Comparison of ENCODE assay signal across 1 cellular context in the genomic region with DNA sequence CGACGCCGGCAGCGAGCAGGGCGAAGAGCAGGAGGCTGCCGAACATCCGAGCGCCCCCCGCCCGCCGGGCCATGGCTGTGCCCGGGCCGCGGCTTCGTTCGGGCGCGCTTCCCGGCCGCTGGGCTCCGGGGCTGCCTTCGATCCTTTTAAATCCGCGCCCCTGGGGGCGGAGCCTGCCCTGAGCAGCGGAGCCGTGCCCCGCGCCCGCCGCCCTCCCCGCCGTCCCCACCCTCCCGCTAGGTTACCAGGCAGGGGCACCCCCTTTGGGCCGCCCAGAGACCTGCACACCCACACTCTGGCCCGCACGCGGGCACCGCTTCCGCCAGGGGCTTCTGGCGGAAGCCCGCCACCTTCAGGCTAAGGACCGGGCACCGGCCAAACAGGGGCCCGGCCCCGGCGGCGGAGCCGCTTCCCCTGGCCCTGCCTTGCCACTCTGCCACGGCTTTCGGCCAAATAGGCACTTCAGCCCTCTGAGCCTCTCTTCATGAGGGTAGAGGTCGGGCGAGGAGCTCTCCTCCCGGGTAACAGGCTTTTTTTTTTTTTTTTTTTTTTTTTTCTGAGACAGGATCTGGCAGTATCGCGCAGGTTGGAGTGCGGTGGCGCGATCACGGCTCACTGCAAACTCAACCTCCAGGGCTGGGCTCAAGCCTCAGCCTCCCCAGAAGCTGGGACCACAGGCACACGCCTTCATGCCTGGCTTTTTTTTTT.
TF ChIP-seq lines count a peak whose summit lies in the region.

A gene with protein sequence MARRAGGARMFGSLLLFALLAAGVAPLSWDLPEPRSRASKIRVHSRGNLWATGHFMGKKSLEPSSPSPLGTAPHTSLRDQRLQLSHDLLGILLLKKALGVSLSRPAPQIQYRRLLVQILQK (minus strand): TSS at position 120 of the 708 bp plus-strand sequence. CDS start 47 bp downstream, at position 73.

TF ChIP-seq in GM12878, 131 proteins besides CTCF, POLR2A, EP300 and RAD21 (continued from another document and continues in another):
- TF ChIP-seq, protein P1, sequence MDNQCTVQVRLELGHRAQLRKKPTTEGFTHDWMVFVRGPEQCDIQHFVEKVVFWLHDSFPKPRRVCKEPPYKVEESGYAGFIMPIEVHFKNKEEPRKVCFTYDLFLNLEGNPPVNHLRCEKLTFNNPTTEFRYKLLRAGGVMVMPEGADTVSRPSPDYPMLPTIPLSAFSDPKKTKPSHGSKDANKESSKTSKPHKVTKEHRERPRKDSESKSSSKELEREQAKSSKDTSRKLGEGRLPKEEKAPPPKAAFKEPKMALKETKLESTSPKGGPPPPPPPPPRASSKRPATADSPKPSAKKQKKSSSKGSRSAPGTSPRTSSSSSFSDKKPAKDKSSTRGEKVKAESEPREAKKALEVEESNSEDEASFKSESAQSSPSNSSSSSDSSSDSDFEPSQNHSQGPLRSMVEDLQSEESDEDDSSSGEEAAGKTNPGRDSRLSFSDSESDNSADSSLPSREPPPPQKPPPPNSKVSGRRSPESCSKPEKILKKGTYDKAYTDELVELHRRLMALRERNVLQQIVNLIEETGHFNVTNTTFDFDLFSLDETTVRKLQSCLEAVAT (IDR thresholded peaks at IDR 0.05) = peak; percentile 34; the same call in 1 of the 2 replicates
- peak in 1 of 2 experiments; percentile 40; a peak in 1 of 3 replicates for TF ChIP-seq EGR1 (IDR thresholded peaks at IDR 0.05; ENCODE audit: borderline replicate concordance in 1 of 2, low read depth in 2 of 2, low read length in 2 of 2)
- TF ChIP-seq BHLHE40 (IDR thresholded peaks at IDR 0.05; ENCODE audit: borderline replicate concordance in 1 of 2, low read depth in 2 of 2, low read length in 1 of 2) = peak; percentile 45 to 81; a peak in 3 of 4 replicates
- 0 out of 2 replicates have a peak, but pooled peaks have one; percentile 32 for TF ChIP-seq POLR2AphosphoS5 (IDR thresholded peaks at IDR 0.05; ENCODE audit: low read length)
- TF ChIP-seq STAT3 (IDR thresholded peaks at IDR 0.05; ENCODE audit: low read depth, low read length) = no peak
- peak; percentile 38; the same call in 1 of the 2 replicates for TF ChIP-seq TAF1 (IDR thresholded peaks at IDR 0.05; ENCODE audit: borderline replicate concordance, low read depth, low read length)
- no peak for TF ChIP-seq SREBF1 (IDR thresholded peaks at IDR 0.05; ENCODE audit: low read length)
- TF ChIP-seq SRF (IDR thresholded peaks at IDR 0.05; ENCODE audit: low read depth in 2 of 2, low read length in 2 of 2) = no peak
- no peak for TF ChIP-seq KLF5 (IDR thresholded peaks at IDR 0.05; ENCODE audit: partially characterized antibody)
- TF ChIP-seq, protein P2, sequence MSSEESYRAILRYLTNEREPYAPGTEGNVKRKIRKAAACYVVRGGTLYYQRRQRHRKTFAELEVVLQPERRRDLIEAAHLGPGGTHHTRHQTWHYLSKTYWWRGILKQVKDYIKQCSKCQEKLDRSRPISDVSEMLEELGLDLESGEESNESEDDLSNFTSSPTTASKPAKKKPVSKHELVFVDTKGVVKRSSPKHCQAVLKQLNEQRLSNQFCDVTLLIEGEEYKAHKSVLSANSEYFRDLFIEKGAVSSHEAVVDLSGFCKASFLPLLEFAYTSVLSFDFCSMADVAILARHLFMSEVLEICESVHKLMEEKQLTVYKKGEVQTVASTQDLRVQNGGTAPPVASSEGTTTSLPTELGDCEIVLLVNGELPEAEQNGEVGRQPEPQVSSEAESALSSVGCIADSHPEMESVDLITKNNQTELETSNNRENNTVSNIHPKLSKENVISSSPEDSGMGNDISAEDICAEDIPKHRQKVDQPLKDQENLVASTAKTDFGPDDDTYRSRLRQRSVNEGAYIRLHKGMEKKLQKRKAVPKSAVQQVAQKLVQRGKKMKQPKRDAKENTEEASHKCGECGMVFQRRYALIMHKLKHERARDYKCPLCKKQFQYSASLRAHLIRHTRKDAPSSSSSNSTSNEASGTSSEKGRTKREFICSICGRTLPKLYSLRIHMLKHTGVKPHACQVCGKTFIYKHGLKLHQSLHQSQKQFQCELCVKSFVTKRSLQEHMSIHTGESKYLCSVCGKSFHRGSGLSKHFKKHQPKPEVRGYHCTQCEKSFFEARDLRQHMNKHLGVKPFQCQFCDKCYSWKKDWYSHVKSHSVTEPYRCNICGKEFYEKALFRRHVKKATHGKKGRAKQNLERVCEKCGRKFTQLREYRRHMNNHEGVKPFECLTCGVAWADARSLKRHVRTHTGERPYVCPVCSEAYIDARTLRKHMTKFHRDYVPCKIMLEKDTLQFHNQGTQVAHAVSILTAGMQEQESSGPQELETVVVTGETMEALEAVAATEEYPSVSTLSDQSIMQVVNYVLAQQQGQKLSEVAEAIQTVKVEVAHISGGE (CRISPR knock-in tag; IDR thresholded peaks at IDR 0.05) = no peak
- TF ChIP-seq, protein P3, sequence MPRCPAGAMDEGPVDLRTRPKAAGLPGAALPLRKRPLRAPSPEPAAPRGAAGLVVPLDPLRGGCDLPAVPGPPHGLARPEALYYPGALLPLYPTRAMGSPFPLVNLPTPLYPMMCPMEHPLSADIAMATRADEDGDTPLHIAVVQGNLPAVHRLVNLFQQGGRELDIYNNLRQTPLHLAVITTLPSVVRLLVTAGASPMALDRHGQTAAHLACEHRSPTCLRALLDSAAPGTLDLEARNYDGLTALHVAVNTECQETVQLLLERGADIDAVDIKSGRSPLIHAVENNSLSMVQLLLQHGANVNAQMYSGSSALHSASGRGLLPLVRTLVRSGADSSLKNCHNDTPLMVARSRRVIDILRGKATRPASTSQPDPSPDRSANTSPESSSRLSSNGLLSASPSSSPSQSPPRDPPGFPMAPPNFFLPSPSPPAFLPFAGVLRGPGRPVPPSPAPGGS (IDR thresholded peaks at IDR 0.05; ENCODE audit: borderline replicate concordance, insufficient read depth, low read depth, low read length, poor library complexity, severe bottlenecking) = peak; percentile 48
- no peak for TF ChIP-seq BCL11A (IDR thresholded peaks at IDR 0.05; ENCODE audit: low read depth, low read length)
- TF ChIP-seq, protein P4, sequence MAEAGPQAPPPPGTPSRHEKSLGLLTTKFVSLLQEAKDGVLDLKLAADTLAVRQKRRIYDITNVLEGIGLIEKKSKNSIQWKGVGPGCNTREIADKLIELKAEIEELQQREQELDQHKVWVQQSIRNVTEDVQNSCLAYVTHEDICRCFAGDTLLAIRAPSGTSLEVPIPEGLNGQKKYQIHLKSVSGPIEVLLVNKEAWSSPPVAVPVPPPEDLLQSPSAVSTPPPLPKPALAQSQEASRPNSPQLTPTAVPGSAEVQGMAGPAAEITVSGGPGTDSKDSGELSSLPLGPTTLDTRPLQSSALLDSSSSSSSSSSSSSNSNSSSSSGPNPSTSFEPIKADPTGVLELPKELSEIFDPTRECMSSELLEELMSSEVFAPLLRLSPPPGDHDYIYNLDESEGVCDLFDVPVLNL (IDR thresholded peaks at IDR 0.05; ENCODE audit: low read depth, low read length) = 0 out of 2 replicates have a peak, but pooled peaks have one; percentile 29
- TF ChIP-seq IKZF2 (IDR thresholded peaks at IDR 0.05) = peak in 1 of 2 experiments; percentile 35; a peak in 1 of 4 replicates
- no peak for TF ChIP-seq NR2C2 (IDR thresholded peaks at IDR 0.05; ENCODE audit: borderline replicate concordance, control insufficient read depth, insufficient read length, low read depth)
- peak; percentile 28; the same call in 1 of the 2 replicates for TF ChIP-seq BRCA1 (IDR thresholded peaks at IDR 0.05; ENCODE audit: low read depth, low read length)
- no peak for TF ChIP-seq RAD51 (IDR thresholded peaks at IDR 0.05)
- TF ChIP-seq NFIC (IDR thresholded peaks at IDR 0.05; ENCODE audit: low read depth, low read length) = no peak; the same call in 1 of the 2 replicates
- TF ChIP-seq, protein P5, sequence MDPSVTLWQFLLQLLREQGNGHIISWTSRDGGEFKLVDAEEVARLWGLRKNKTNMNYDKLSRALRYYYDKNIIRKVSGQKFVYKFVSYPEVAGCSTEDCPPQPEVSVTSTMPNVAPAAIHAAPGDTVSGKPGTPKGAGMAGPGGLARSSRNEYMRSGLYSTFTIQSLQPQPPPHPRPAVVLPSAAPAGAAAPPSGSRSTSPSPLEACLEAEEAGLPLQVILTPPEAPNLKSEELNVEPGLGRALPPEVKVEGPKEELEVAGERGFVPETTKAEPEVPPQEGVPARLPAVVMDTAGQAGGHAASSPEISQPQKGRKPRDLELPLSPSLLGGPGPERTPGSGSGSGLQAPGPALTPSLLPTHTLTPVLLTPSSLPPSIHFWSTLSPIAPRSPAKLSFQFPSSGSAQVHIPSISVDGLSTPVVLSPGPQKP (IDR thresholded peaks at IDR 0.05; ENCODE audit: low read depth, low read length) = no peak
- TF ChIP-seq, protein P6, sequence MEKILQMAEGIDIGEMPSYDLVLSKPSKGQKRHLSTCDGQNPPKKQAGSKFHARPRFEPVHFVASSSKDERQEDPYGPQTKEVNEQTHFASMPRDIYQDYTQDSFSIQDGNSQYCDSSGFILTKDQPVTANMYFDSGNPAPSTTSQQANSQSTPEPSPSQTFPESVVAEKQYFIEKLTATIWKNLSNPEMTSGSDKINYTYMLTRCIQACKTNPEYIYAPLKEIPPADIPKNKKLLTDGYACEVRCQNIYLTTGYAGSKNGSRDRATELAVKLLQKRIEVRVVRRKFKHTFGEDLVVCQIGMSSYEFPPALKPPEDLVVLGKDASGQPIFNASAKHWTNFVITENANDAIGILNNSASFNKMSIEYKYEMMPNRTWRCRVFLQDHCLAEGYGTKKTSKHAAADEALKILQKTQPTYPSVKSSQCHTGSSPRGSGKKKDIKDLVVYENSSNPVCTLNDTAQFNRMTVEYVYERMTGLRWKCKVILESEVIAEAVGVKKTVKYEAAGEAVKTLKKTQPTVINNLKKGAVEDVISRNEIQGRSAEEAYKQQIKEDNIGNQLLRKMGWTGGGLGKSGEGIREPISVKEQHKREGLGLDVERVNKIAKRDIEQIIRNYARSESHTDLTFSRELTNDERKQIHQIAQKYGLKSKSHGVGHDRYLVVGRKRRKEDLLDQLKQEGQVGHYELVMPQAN (conservative IDR thresholded peaks at IDR 0.05) = peak; percentile 30; the same call in 1 of the 2 replicates
- TF ChIP-seq, protein P7, sequence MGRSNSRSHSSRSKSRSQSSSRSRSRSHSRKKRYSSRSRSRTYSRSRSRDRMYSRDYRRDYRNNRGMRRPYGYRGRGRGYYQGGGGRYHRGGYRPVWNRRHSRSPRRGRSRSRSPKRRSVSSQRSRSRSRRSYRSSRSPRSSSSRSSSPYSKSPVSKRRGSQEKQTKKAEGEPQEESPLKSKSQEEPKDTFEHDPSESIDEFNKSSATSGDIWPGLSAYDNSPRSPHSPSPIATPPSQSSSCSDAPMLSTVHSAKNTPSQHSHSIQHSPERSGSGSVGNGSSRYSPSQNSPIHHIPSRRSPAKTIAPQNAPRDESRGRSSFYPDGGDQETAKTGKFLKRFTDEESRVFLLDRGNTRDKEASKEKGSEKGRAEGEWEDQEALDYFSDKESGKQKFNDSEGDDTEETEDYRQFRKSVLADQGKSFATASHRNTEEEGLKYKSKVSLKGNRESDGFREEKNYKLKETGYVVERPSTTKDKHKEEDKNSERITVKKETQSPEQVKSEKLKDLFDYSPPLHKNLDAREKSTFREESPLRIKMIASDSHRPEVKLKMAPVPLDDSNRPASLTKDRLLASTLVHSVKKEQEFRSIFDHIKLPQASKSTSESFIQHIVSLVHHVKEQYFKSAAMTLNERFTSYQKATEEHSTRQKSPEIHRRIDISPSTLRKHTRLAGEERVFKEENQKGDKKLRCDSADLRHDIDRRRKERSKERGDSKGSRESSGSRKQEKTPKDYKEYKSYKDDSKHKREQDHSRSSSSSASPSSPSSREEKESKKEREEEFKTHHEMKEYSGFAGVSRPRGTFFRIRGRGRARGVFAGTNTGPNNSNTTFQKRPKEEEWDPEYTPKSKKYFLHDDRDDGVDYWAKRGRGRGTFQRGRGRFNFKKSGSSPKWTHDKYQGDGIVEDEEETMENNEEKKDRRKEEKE (IDR thresholded peaks at IDR 0.05) = no peak
- TF ChIP-seq RB1 (IDR thresholded peaks at IDR 0.05; ENCODE audit: borderline replicate concordance) = no peak
- TF ChIP-seq DPF2 (IDR thresholded peaks at IDR 0.05) = peak; percentile 40; the same call in 1 of the 2 replicates
- 0 out of 2 replicates have a peak, but pooled peaks have one; percentile 33 for TF ChIP-seq NBN (IDR thresholded peaks at IDR 0.05)
- TF ChIP-seq POU2F2 (IDR thresholded peaks at IDR 0.05; ENCODE audit: borderline replicate concordance, low read depth, low read length) = 0 out of 3 replicates have a peak, but pooled peaks have one; percentile 2
- TF ChIP-seq IKZF1 (conservative IDR thresholded peaks at IDR 0.05) = peak; percentile 22; the same call in 1 of the 2 replicates
- TF ChIP-seq YY1 (IDR thresholded peaks at IDR 0.05; ENCODE audit: low read depth, low read length) = no peak
- TF ChIP-seq MXI1 (IDR thresholded peaks at IDR 0.05; ENCODE audit: low read depth, low read length) = no peak
- 0 out of 2 replicates have a peak, but pooled peaks have one; percentile 14 for TF ChIP-seq CREB1 (IDR thresholded peaks at IDR 0.05; ENCODE audit: low read depth)
- TF ChIP-seq, protein P8, sequence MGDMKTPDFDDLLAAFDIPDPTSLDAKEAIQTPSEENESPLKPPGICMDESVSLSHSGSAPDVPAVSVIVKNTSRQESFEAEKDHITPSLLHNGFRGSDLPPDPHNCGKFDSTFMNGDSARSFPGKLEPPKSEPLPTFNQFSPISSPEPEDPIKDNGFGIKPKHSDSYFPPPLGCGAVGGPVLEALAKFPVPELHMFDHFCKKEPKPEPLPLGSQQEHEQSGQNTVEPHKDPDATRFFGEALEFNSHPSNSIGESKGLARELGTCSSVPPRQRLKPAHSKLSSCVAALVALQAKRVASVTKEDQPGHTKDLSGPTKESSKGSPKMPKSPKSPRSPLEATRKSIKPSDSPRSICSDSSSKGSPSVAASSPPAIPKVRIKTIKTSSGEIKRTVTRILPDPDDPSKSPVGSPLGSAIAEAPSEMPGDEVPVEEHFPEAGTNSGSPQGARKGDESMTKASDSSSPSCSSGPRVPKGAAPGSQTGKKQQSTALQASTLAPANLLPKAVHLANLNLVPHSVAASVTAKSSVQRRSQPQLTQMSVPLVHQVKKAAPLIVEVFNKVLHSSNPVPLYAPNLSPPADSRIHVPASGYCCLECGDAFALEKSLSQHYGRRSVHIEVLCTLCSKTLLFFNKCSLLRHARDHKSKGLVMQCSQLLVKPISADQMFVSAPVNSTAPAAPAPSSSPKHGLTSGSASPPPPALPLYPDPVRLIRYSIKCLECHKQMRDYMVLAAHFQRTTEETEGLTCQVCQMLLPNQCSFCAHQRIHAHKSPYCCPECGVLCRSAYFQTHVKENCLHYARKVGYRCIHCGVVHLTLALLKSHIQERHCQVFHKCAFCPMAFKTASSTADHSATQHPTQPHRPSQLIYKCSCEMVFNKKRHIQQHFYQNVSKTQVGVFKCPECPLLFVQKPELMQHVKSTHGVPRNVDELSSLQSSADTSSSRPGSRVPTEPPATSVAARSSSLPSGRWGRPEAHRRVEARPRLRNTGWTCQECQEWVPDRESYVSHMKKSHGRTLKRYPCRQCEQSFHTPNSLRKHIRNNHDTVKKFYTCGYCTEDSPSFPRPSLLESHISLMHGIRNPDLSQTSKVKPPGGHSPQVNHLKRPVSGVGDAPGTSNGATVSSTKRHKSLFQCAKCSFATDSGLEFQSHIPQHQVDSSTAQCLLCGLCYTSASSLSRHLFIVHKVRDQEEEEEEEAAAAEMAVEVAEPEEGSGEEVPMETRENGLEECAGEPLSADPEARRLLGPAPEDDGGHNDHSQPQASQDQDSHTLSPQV (IDR thresholded peaks at IDR 0.05) = no peak
- no peak for TF ChIP-seq PAX8 (IDR thresholded peaks at IDR 0.05)
- TF ChIP-seq CHD2 (IDR thresholded peaks at IDR 0.05; ENCODE audit: borderline replicate concordance, low read depth, low read length) = peak; percentile 10; the same call in 1 of the 2 replicates
- peak; percentile 47; the same call in 1 of the 2 replicates for TF ChIP-seq LARP7 (IDR thresholded peaks at IDR 0.05)
- TF ChIP-seq MYB (IDR thresholded peaks at IDR 0.05; ENCODE audit: borderline replicate concordance, low read depth, low read length) = no peak
- TF ChIP-seq SREBF2 (IDR thresholded peaks at IDR 0.05; ENCODE audit: low read length) = no peak
- no peak for TF ChIP-seq ZNF274 (IDR thresholded peaks at IDR 0.05; ENCODE audit: insufficient read depth, insufficient read length)
- TF ChIP-seq RUNX3 (IDR thresholded peaks at IDR 0.05; ENCODE audit: low read length) = peak; percentile 37; the same call in 1 of the 2 replicates
- TF ChIP-seq RCOR1 (conservative IDR thresholded peaks at IDR 0.05; ENCODE audit: low read depth, low read length) = no peak
